1 cellular context compared by ENCODE assay signal in genomic region chr17:4249452-4250029, GRCh38.
TF ChIP-seq lines count a peak whose summit lies in the region.

No MANE protein-coding gene starts in this region.

TF ChIP-seq in K562, 482 proteins besides CTCF, POLR2A, EP300 and RAD21 (continued from another document and continues in another):
- TF ChIP-seq CGGBP1 (CRISPR knock-in tag; IDR thresholded peaks at IDR 0.05) (no peak), ZNF146 (CRISPR knock-in tag; IDR thresholded peaks at IDR 0.05; ENCODE audit: unreplicated experiment) (no peak), ZNF239 (CRISPR knock-in tag; IDR thresholded peaks at IDR 0.05) (no peak), CEBPZ (IDR thresholded peaks at IDR 0.05; ENCODE audit: borderline replicate concordance, low read depth, low read length) (no peak), NRF1 (conservative IDR thresholded peaks at IDR 0.05 in 1 of 2, IDR thresholded peaks at IDR 0.05 in 1 of 2) (peak; percentile 55 to 61; a peak in 3 of 4 replicates), ZNF830 (CRISPR knock-in tag; IDR thresholded peaks at IDR 0.05) (no peak), ZNF282 (CRISPR knock-in tag; IDR thresholded peaks at IDR 0.05) (no peak), ESRRB (CRISPR knock-in tag; IDR thresholded peaks at IDR 0.05; ENCODE audit: borderline replicate concordance) (no peak), ZNF764 (CRISPR knock-in tag; IDR thresholded peaks at IDR 0.05; ENCODE audit: low read depth) (no peak), ZNF766 (CRISPR knock-in tag; conservative IDR thresholded peaks at IDR 0.05) (no peak), YBX1 (IDR thresholded peaks at IDR 0.05) (no peak), TARDBP (IDR thresholded peaks at IDR 0.05) (no peak), HMBOX1 (IDR thresholded peaks at IDR 0.05) (peak; percentile 96), HMG20B (CRISPR knock-in tag; IDR thresholded peaks at IDR 0.05) (no peak), HCFC1 (IDR thresholded peaks at IDR 0.05; ENCODE audit: low read depth, low read length) (no peak), SMAD3 (CRISPR knock-in tag; conservative IDR thresholded peaks at IDR 0.05) (no peak), EGR1 (conservative IDR thresholded peaks at IDR 0.05) (no peak), GTF2A2 (tag; IDR thresholded peaks at IDR 0.05) (no peak), ARHGAP35 (IDR thresholded peaks at IDR 0.05; ENCODE audit: partially characterized antibody) (no peak), CC2D1A (IDR thresholded peaks at IDR 0.05) (peak; percentile 95; the same call in 1 of the 2 replicates), CBX1 (IDR thresholded peaks at IDR 0.05; ENCODE audit: low read depth) (no peak), DNMT1 (IDR thresholded peaks at IDR 0.05) (no peak), RNF2 (IDR thresholded peaks at IDR 0.05) (peak; percentile 81; the same call in 1 of the 2 replicates), TEAD2 (tag; IDR thresholded peaks at IDR 0.05) (no peak), ZBTB7A (IDR thresholded peaks at IDR 0.05; ENCODE audit: borderline replicate concordance, control insufficient read depth, low read depth, low read length) (no peak), ZBTB1 (CRISPR knock-in tag; IDR thresholded peaks at IDR 0.05; ENCODE audit: borderline replicate concordance, low read depth) (no peak), SRF (CRISPR knock-in tag; IDR thresholded peaks at IDR 0.05) (peak in 1 of 2 experiments; percentile 83; a peak in 2 of 4 replicates), CEBPB (tag; IDR thresholded peaks at IDR 0.05) (peak; percentile 64; the same call in 1 of the 2 replicates), ZNF518B (CRISPR knock-in tag; IDR thresholded peaks at IDR 0.05) (no peak), TBP (optimal IDR thresholded peaks at IDR 0.05; ENCODE audit: low read depth, low read length) (peak; percentile 17), HNRNPK (IDR thresholded peaks at IDR 0.05; ENCODE audit: low read depth, low read length, poor library complexity, severe bottlenecking) (no peak), POLR2AphosphoS5 (IDR thresholded peaks at IDR 0.05; ENCODE audit: control insufficient read depth, insufficient read depth, low read depth, low read length) (peak; percentile 93), XRCC5 (IDR thresholded peaks at IDR 0.05; ENCODE audit: low read depth, low read length) (no peak), FOSL1 (tag; conservative IDR thresholded peaks at IDR 0.05) (no peak), FIP1L1 (IDR thresholded peaks at IDR 0.05; ENCODE audit: low read depth, low read length, poor library complexity, severe bottlenecking) (no peak), TCF7 (IDR thresholded peaks at IDR 0.05; ENCODE audit: borderline replicate concordance) (no peak), ARID4B (CRISPR knock-in tag; IDR thresholded peaks at IDR 0.05) (no peak), MTA2 (IDR thresholded peaks at IDR 0.05; ENCODE audit: low read depth) (peak; percentile 94), ID3 (CRISPR knock-in tag; IDR thresholded peaks at IDR 0.05) (no peak), ID3 (tag; IDR thresholded peaks at IDR 0.05) (no peak), SMARCB1 (IDR thresholded peaks at IDR 0.05; ENCODE audit: insufficient read length, low read depth) (no peak), ZNF717 (CRISPR knock-in tag; IDR thresholded peaks at IDR 0.05) (no peak), ZNF395 (CRISPR knock-in tag; IDR thresholded peaks at IDR 0.05) (peak; percentile 56; the same call in 1 of the 2 replicates), ZBTB33 (CRISPR knock-in tag; IDR thresholded peaks at IDR 0.05) (no peak), ATF4 (CRISPR knock-in tag; IDR thresholded peaks at IDR 0.05) (no peak), SMARCA4 (IDR thresholded peaks at IDR 0.05) (peak; percentile 96), ZNF668 (CRISPR knock-in tag; IDR thresholded peaks at IDR 0.05) (no peak), RHOXF2B (CRISPR knock-in tag; conservative IDR thresholded peaks at IDR 0.05) (no peak), FOXK1 (CRISPR knock-in tag; IDR thresholded peaks at IDR 0.05; ENCODE audit: borderline replicate concordance) (no peak)
